Comparison of ENCODE assay signal across 1 cellular context in the genomic region with DNA sequence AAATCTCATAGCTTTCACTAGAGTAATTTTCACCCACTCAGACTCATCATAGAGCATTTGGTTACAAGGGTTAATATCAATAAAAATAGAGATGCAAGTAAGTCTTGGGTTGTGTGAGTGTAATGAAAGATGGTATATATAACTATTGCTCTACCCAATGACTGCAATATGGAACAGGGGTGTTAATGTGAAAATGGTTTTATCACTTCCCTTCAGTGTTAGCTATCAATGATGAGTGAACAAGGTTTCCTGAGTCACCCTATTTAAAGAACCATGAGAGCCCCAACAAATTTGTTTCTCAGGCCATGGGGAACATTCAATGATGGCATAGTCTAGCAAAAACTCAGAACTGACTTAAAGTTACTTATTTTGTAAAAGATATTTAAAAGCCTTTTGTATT.
TF ChIP-seq lines count a peak whose summit lies in the region.

No MANE protein-coding gene starts in this region.

TF ChIP-seq in IMR-90, 13 proteins besides CTCF, POLR2A, EP300 and RAD21 (continued from another document):
- TF ChIP-seq, protein P1, sequence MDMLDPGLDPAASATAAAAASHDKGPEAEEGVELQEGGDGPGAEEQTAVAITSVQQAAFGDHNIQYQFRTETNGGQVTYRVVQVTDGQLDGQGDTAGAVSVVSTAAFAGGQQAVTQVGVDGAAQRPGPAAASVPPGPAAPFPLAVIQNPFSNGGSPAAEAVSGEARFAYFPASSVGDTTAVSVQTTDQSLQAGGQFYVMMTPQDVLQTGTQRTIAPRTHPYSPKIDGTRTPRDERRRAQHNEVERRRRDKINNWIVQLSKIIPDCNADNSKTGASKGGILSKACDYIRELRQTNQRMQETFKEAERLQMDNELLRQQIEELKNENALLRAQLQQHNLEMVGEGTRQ (IDR thresholded peaks at IDR 0.05; ENCODE audit: low read depth, low read length): no peak
